ENCODE assay signal across 24 cellular contexts in the genomic region with DNA sequence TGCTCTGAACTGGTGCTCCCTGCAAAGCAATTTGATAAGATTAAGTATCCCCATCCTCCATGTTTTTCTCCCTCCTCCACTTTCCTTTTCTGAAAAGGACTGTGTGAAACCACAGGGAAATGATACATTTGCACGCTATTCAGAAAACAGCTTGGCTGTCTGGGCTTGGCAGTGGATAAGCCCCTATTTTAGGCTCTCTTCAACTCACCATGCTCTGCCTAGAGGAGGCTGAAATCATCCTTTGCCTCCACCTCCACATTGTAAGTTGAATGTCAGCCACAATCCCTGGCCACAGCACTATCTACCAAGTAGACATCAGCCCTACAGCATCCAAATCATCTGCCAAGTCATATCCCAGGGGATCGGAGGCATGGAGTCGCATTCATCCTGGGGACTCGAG.
"Had no signal": no experiment of that assay in that cellular context is flagged by ENCODE, and none has a peak within 500 bp of the region (broad histone marks: within the 10 kb centered on the region; RNA-seq: fewer than 3 reads in every experiment).

No MANE protein-coding gene starts in this region.

- DNase-seq: activated CD4-positive, alpha-beta memory T cell treated with anti-CD3 and anti-CD28 coated beads, Interleukin-2, amount 10 ng/mL, durations not matched to agents 7 days and 5 days; activated CD4-positive, alpha-beta T cell treated with anti-CD3 and anti-CD28 coated beads for 36 hours; activated CD4-positive, alpha-beta T cell treated with anti-CD3 and anti-CD28 coated beads, Interleukin-2, amount 50 U/mL, for 1 hour; activated naive CD4-positive, alpha-beta T cell treated with anti-CD3 and anti-CD28 coated beads, Interleukin-2, amount 50 U/mL, for 16 hours; activated naive CD8-positive, alpha-beta T cell treated with anti-CD3 and anti-CD28 coated beads, Interleukin-2, amount 10 ng/mL, durations not matched to agents 7 days and 5 days; activated T-cell treated with anti-CD3 and anti-CD28 coated beads, Interleukin-2, amount 50 U/mL, for 72 hours; adrenal gland; aorta; body of pancreas; Kasumi-1; NCI-H1105 treated with DMSO at 0.1 percent for 48 hours; NCI-H1436 treated with DMSO at 0.1 percent for 48 hours; NCI-H1930; NCI-H2171; NCI-H2227 treated with DMSO at 0.1 percent for 48 hours; NCI-H510A; NCI-H526 treated with DMSO at 0.1 percent for 48 hours; NCI-H82; Right ventricle myocardium superior; SJCRH30; SK-N-SH; T-helper 1 cell; WERI-Rb-1 had no signal

- ATAC-seq: activated CD4-positive, alpha-beta T cell treated with anti-CD3 and anti-CD28 coated beads for 36 hours; activated T-cell treated with anti-CD3 and anti-CD28 coated beads, Interleukin-2, amount 50 U/mL, for 72 hours; body of pancreas; K562 had no signal
